Comparison of ENCODE assay signal across 8 cellular contexts in genomic region chr15:75307778-75308390, GRCh38. TPM values are rescaled to one million over a fixed set of nuclear protein-coding genes. Genes with fewer than 3 reads are reported as not detected.
DNase-seq lines count a peak whose midpoint lies in the region; TF ChIP-seq lines count a peak whose summit lies in the region.

No MANE protein-coding gene starts in this region.

- H3K4me2 ChIP-seq in SK-N-SH, result no peak overlapping the region

- H3K9ac ChIP-seq in SK-N-SH, result no peak overlapping the region

- no peaks in the 10 kb centered on the region for H4K20me1 ChIP-seq in SK-N-SH (ENCODE audit: insufficient read depth)

- H3K27me3 ChIP-seq in SK-N-SH (ENCODE audit: insufficient read depth) (peaks cover 31% of the 10 kb centered on the region; the same call in 1 of the 2 replicates), sigmoid colon (peaks cover 0 to 29% (median 12%) of the 10 kb centered on the region in 3 donors)

- H3K4me3 ChIP-seq in SK-N-SH (ENCODE audit: low read depth in 2 of 2, low read length in 1 of 2) (no peak overlapping the region), fibroblast of the aortic adventitia (ENCODE audit: low read depth, low read length) (no peak overlapping the region), sigmoid colon (no peak overlapping the region)

- no peaks in the 10 kb centered on the region for H3K4me1 ChIP-seq in SK-N-SH (ENCODE audit: control insufficient read depth in 1 of 2, insufficient read depth in 2 of 2, low read depth in 1 of 2, low read length in 1 of 2)
- H3K4me1 ChIP-seq in sigmoid colon, result no peaks in the 10 kb centered on the region

- no peak overlapping the region for H3K27ac ChIP-seq in SK-N-SH (ENCODE audit: low read depth in 2 of 2, low read length in 1 of 2)
- H3K27ac ChIP-seq in sigmoid colon, result no peak overlapping the region
- H3K27ac ChIP-seq in substantia nigra (ENCODE audit: low read depth, low read length, poor library complexity, severe bottlenecking), result no peak overlapping the region

- H3K79me2 ChIP-seq in SK-N-SH (ENCODE audit: insufficient read depth), result no peaks in the 10 kb centered on the region

- H3K9me3 ChIP-seq in SK-N-SH (no peaks in the 10 kb centered on the region), sigmoid colon (no peaks in the 10 kb centered on the region)

- TF ChIP-seq CTCF in LNCAP (IDR thresholded peaks at IDR 0.05) (peak; percentile 51), SK-N-SH (IDR thresholded peaks at IDR 0.05) (peak; percentile 32; the same call in 1 of the 2 replicates), fibroblast of the aortic adventitia (IDR thresholded peaks at IDR 0.05; ENCODE audit: insufficient read depth, low read length) (peak; percentile 49), sigmoid colon (IDR thresholded peaks at IDR 0.05) (no peak)

- no peaks in the 10 kb centered on the region for H3K9me2 ChIP-seq in SK-N-SH

- TF ChIP-seq EP300 in SK-N-SH (IDR thresholded peaks at IDR 0.05; ENCODE audit: borderline replicate concordance in 1 of 2, low read depth in 1 of 2, low read length in 1 of 2) (no peak), sigmoid colon (IDR thresholded peaks at IDR 0.05) (no peak)

- H3F3A ChIP-seq in SK-N-SH (replicated peaks; ENCODE audit: insufficient read depth), result no peaks in the 10 kb centered on the region

- peak; percentile 55 for TF ChIP-seq RAD21 in SK-N-SH (IDR thresholded peaks at IDR 0.05; ENCODE audit: low read length)

- no peak overlapping the region for H2AFZ ChIP-seq in SK-N-SH (ENCODE audit: low read depth)

- intact Hi-C loops in sigmoid colon (cut with DNase I), result no loop called here

- WGBS in SK-N-SH (ENCODE audit: low lambda C conversion rate), result 41% methylated on average over 14 of the region's 15 CpGs
- 17 to 32% methylated on average over 15 of the region's 15 CpGs for WGBS in sigmoid colon, 2 donors

- CTCF ChIA-PET in SK-N-SH (lab: Yijun Ruan, JAX), result interaction anchor here (0.6 to 2.0 kb wide), 5 partner anchors 14 to 421 kb away, joined by 3 to 8 read pairs (median 4); no protein-coding TSS in a partner anchor

- no peaks in the 10 kb centered on the region for H3K36me3 ChIP-seq in SK-N-SH (replicated peaks in 1 of 2; ENCODE audit: control insufficient read depth in 1 of 2, insufficient read depth in 2 of 2, low read length in 1 of 2)
- H3K36me3 ChIP-seq in sigmoid colon, result no peaks in the 10 kb centered on the region

- POLR2A ChIA-PET in SK-N-SH (lab: Yijun Ruan, JAX), result interaction anchor here (1.2 kb wide), 1 partner anchor 313 kb away, joined by 3 read pairs; no protein-coding TSS in a partner anchor

- TF ChIP-seq POLR2A in sigmoid colon (IDR thresholded peaks at IDR 0.05), result no peak

- peak; percentile 48 for DNase-seq in activated CD4-positive, alpha-beta T cell treated with anti-CD3 and anti-CD28 coated beads for 48 hours
- DNase-seq in activated CD4-positive, alpha-beta T cell treated with anti-CD3 and anti-CD28 coated beads for 1 hour, result no peak
- DNase-seq in SK-N-SH, result peak; percentile 69
- DNase-seq in fibroblast of the aortic adventitia (ENCODE audit: low read depth), result peak; percentile 6
- peak; percentile 64 for DNase-seq in sigmoid colon
- DNase-seq in activated gamma-delta T cell (lab: John Stamatoyannopoulos, UW), result no peak
- no peak for DNase-seq in substantia nigra (lab: John Stamatoyannopoulos, UW)

TF ChIP-seq in SK-N-SH, 30 proteins besides CTCF, POLR2A, EP300 and RAD21:
- TF ChIP-seq, protein P1, sequence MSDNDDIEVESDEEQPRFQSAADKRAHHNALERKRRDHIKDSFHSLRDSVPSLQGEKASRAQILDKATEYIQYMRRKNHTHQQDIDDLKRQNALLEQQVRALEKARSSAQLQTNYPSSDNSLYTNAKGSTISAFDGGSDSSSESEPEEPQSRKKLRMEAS (IDR thresholded peaks at IDR 0.05; ENCODE audit: low read depth), result no peak
- no peak for TF ChIP-seq EZH2phosphoT487 (IDR thresholded peaks at IDR 0.05; ENCODE audit: borderline replicate concordance, low read depth)

RNA-seq across cellular contexts. Expression of gene GOLGA6D, which starts 25.2 kb away (rescaled TPM):
- 0.02 TPM in 1 of 2 replicates, not detected in the other for polyA plus RNA-seq in SK-N-SH (2012; rRNA removed)
- not detected in 2 replicates for polyA plus RNA-seq in SK-N-SH (2012; cell fraction: cytosol; rRNA removed)
- polyA plus RNA-seq in SK-N-SH (2012; cell fraction: nucleus; rRNA removed), result 0.01 TPM in 1 of 2 replicates, not detected in the other
- total RNA-seq in fibroblast of the aortic adventitia (ENCODE audit: low replicate concordance), result not detected in 2 replicates
- total RNA-seq in sigmoid colon, result not detected
- not detected for polyA plus RNA-seq in sigmoid colon

RNA-seq across cellular contexts. Expression of gene COMMD4, which starts 28.0 kb away (rescaled TPM):
- polyA plus RNA-seq in SK-N-SH (2012; rRNA removed) (197 and 223 TPM in 2 replicates), sigmoid colon (100 to 1,000 TPM in 1 of 3 donors, 10 to 100 TPM in 2; 87.9 to 115 (median 98.5) TPM)
- 103 and 144 TPM in 2 replicates for polyA plus RNA-seq in SK-N-SH (2012; cell fraction: cytosol; rRNA removed)
- 286 and 334 TPM in 2 replicates for polyA plus RNA-seq in SK-N-SH (2012; cell fraction: nucleus; rRNA removed)
- total RNA-seq in fibroblast of the aortic adventitia (ENCODE audit: low replicate concordance) (54.1 and 66.8 TPM in 2 replicates), sigmoid colon (10 to 100 TPM; 37.8 to 54.3 (median 49.3) TPM)

RNA-seq across cellular contexts. Expression of gene NEIL1, which starts 39.0 kb away (rescaled TPM):
- polyA plus RNA-seq in SK-N-SH (2012; rRNA removed) (11.4 and 12.0 TPM in 2 replicates), sigmoid colon (10 to 100 TPM in 1 of 3 donors, 1 to 10 TPM in 2; 5.4 to 31.1 (median 6.5) TPM)
- 2.1 and 2.8 TPM in 2 replicates for polyA plus RNA-seq in SK-N-SH (2012; cell fraction: cytosol; rRNA removed)
- 75.4 and 115 TPM in 2 replicates for polyA plus RNA-seq in SK-N-SH (2012; cell fraction: nucleus; rRNA removed)
- total RNA-seq in fibroblast of the aortic adventitia (ENCODE audit: low replicate concordance) (3.5 and 3.8 TPM in 2 replicates), sigmoid colon (10 to 100 TPM; 17.5 to 51.5 (median 34.9) TPM)

RNA-seq across cellular contexts. Expression of gene GOLGA6C, which starts 49.8 kb away (rescaled TPM):
- not detected in 2 replicates for polyA plus RNA-seq in SK-N-SH (2012; rRNA removed)
- not detected in 2 replicates for polyA plus RNA-seq in SK-N-SH (2012; cell fraction: cytosol; rRNA removed)
- polyA plus RNA-seq in SK-N-SH (2012; cell fraction: nucleus; rRNA removed), result not detected in 2 replicates
- not detected in 2 replicates for total RNA-seq in fibroblast of the aortic adventitia (ENCODE audit: low replicate concordance)
- under 1 TPM in 1 of 4 donors, not detected in 3; 0.33 TPM for total RNA-seq in sigmoid colon
- not detected for polyA plus RNA-seq in sigmoid colon

Comparison
In these comparisons a context has a peak if more than half of its experiments do, and no peak if none do; other contexts are left out.
1. DNase-seq: peak in activated CD4-positive, alpha-beta T cell treated with anti-CD3 and anti-CD28 coated beads for 48 hours (single experiment), SK-N-SH (single experiment), fibroblast of the aortic adventitia (single experiment) and sigmoid colon (single experiment); none in activated CD4-positive, alpha-beta T cell treated with anti-CD3 and anti-CD28 coated beads for 1 hour (single experiment), activated gamma-delta T cell (single experiment) and substantia nigra (0 of 49).
2. CTCF ChIP-seq: peak in LNCAP (single experiment), SK-N-SH (single experiment) and fibroblast of the aortic adventitia (single experiment); none in sigmoid colon (0 of 4).